In genomic region chr5:107769531-107769930, GRCh38 we compare ENCODE assay signal across 17 cellular contexts.
"Had no signal": no experiment of that assay in that cellular context is flagged by ENCODE, and none has a peak within 500 bp of the region (broad histone marks: within the 10 kb centered on the region; RNA-seq: fewer than 3 reads in every experiment).

No MANE protein-coding gene starts in this region.

- DNase-seq: effector CD4-positive, alpha-beta T cell; foreskin melanocyte; heart left ventricle; hippocampal formation; left colon; mucosa of descending colon; naive thymus-derived CD8-positive, alpha-beta T cell; posterior cingulate gyrus; small intestine; stimulated activated CD4-positive, alpha-beta T cell treated with anti-CD3 and anti-CD28 coated beads, Interleukin-2, amount 100 ng/mL, for 48 hours; stimulated activated naive CD8-positive, alpha-beta T cell treated with anti-CD3 and anti-CD28 coated beads, Interleukin-15, Interleukin-2, amounts not matched to agents 100 U/mL and 50 U/mL, for 24 hours; tibial artery; upper lobe of left lung; uterus had no signal

- H3K27ac Mint-ChIP-seq: naive thymus-derived CD8-positive, alpha-beta T cell had no signal

- ATAC-seq: heart left ventricle; left colon; mucosa of descending colon; naive thymus-derived CD8-positive, alpha-beta T cell; stimulated activated naive CD8-positive, alpha-beta T cell treated with anti-CD3 and anti-CD28 coated beads, Interleukin-15, Interleukin-2, amounts not matched to agents 100 U/mL and 50 U/mL, for 24 hours had no signal

- H3K4me1 Mint-ChIP-seq: naive thymus-derived CD8-positive, alpha-beta T cell had no signal

- H3K4me3 ChIP-seq: coronary artery, heart left ventricle, mucosa of descending colon, right atrium auricular region, suprapubic skin, tibial artery, upper lobe of left lung, uterus had no signal

- H3K9me3 Mint-ChIP-seq: naive thymus-derived CD8-positive, alpha-beta T cell had no signal

- H3K4me3 Mint-ChIP-seq: naive thymus-derived CD8-positive, alpha-beta T cell had no signal

- H3K36me3 ChIP-seq: heart left ventricle, right atrium auricular region, suprapubic skin, tibial artery, upper lobe of left lung, uterus had no signal

- H3K9me3 ChIP-seq: heart left ventricle, mucosa of descending colon, right atrium auricular region, suprapubic skin, tibial artery, upper lobe of left lung, uterus had no signal

- H3K27me3 ChIP-seq: heart left ventricle, right atrium auricular region, suprapubic skin, tibial artery, upper lobe of left lung, uterus had no signal

- H3K27ac ChIP-seq: coronary artery, heart left ventricle, right atrium auricular region, suprapubic skin, tibial artery, upper lobe of left lung, uterus had no signal

- H3K4me1 ChIP-seq: right atrium auricular region, suprapubic skin, tibial artery, uterus had no signal
